ENCODE assay signal across 8 cellular contexts in the genomic region with DNA sequence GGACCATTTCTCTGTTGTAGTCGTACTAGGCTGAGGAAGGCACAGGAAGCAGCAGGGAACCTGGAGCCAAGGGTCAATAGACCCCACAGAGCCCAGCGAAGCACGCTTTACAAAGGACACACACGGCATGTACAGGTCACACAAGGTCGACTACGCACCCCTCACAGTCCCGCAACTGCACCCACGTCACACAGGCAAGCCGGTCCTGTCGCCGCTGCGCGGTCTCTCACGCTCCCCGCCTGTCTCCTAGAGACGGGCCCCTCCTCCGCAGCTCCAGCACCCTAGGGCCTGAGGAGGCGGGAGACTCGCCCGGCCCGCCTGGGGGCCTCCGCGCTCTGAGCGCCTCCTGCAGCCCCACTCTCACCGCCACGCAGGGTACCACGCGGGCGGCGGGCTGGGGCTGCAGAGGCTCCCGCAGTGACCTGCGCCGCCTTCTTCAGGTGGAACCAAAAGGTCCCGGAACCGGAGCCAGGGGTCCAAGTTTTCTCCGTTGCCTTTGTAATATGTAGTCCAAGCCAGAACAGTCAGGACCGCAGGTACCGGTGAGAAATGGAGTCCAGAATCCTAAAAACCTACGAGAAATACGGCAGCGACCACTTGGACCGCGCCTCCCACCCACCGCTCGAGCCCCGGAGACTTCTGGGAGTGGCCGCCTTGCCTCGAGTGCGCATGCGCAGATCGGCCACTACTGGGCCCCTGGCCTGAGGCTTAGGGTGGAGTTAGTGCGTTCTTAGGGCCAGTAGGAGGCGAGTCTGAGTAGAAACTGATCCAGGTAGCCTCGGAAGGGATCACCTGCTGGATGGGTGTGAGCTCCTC. TPM values are rescaled to one million over a fixed set of nuclear protein-coding genes. Genes with fewer than 3 reads are reported as not detected.
DNase-seq lines count a peak whose midpoint lies in the region; TF ChIP-seq lines count a peak whose summit lies in the region.

A gene (minus strand): TSS at position 651 of the 816 bp plus-strand sequence. CDS start 8,143 bp downstream, outside the sequence.

- peak; percentile 86 for DNase-seq in GDM1 (lab: John Stamatoyannopoulos, UW)
- DNase-seq in HCEC 1CT = peak; percentile 89
- peak; percentile 87 for DNase-seq in NB4 (ENCODE audit: low read depth)
- peak; percentile 54 to 76 for DNase-seq in SW 1271 (lab: John Stamatoyannopoulos, UW)
- peak; percentile 84 for DNase-seq in amniotic epithelial cell (ENCODE audit: low read depth)
- peak; percentile 88 for DNase-seq in left ventricle myocardium inferior
- DNase-seq in progenitor cell of endocrine pancreas (ENCODE audit: low spot score, unreplicated experiment) = peak; percentile 93
- peak; percentile 92 for DNase-seq in ureter (ENCODE audit: low spot score)

- peaks cover 28% of the 10 kb centered on the region for H3K4me1 Mint-ChIP-seq in progenitor cell of endocrine pancreas (ENCODE audit: low read depth)

- H3K9me3 Mint-ChIP-seq in progenitor cell of endocrine pancreas (ENCODE audit: low read depth) = no peaks in the 10 kb centered on the region

- no peaks in the 10 kb centered on the region for H3K27me3 Mint-ChIP-seq in progenitor cell of endocrine pancreas

- H3K4me3 ChIP-seq in NB4 (ENCODE audit: low read depth, low read length) (peak within 1 kb of the TSS; percentile 83), left ventricle myocardium inferior (peak within 1 kb of the TSS; percentile 82)

- H3K27ac ChIP-seq in left ventricle myocardium inferior (replicated peaks) = peak within 1 kb of the TSS; percentile 87

- H3K27ac Mint-ChIP-seq in progenitor cell of endocrine pancreas = peak within 1 kb of the TSS; percentile 99

- H3K36me3 ChIP-seq in left ventricle myocardium inferior = peaks cover 8% of the 10 kb centered on the region

- peak; percentile 66 for TF ChIP-seq POLR2A in NB4 (IDR thresholded peaks at IDR 0.05; ENCODE audit: extremely low read depth, insufficient read length)

- no peaks in the 10 kb centered on the region for H3K9me3 ChIP-seq in left ventricle myocardium inferior (replicated peaks)

- peak within 1 kb of the TSS; percentile 94 for H3K4me3 Mint-ChIP-seq in progenitor cell of endocrine pancreas (ENCODE audit: low read depth)

- H3K27me3 ChIP-seq in left ventricle myocardium inferior (ENCODE audit: low read depth) = no peaks in the 10 kb centered on the region

- peaks cover 20% of the 10 kb centered on the region for H3K4me1 ChIP-seq in left ventricle myocardium inferior

- intact Hi-C loops in left ventricle myocardium inferior (cut with micrococcal nuclease) = no loop called here

- H3K36me3 Mint-ChIP-seq in progenitor cell of endocrine pancreas (ENCODE audit: insufficient read depth) = peaks cover 3% of the 10 kb centered on the region

- peak; percentile 46 for TF ChIP-seq CTCF in NB4 (IDR thresholded peaks at IDR 0.05; ENCODE audit: low read depth, low read length)
- peak; percentile 78 for TF ChIP-seq CTCF in left ventricle myocardium inferior (IDR thresholded peaks at IDR 0.05; ENCODE audit: borderline replicate concordance)
- peak; percentile 65 for TF ChIP-seq CTCF in progenitor cell of endocrine pancreas (IDR thresholded peaks at IDR 0.05; ENCODE audit: unreplicated experiment)

RNA-seq across cellular contexts. Expression of the gene that starts here (rescaled TPM):
- total RNA-seq in left ventricle myocardium inferior (6.6 TPM), progenitor cell of endocrine pancreas (22.7 and 28.9 TPM in 2 replicates), ureter (10.9 TPM)

Comparison
In these comparisons a context has a peak if more than half of its experiments do, and no peak if none do; other contexts are left out.
1. Peak in every context shown above with its lines: DNase-seq, H3K4me3 ChIP-seq and H3K27ac ChIP-seq.